18 cellular contexts compared by ENCODE assay signal in genomic region chr2:95034221-95034620, GRCh38. TPM values are rescaled to one million over a fixed set of nuclear protein-coding genes. Genes with fewer than 3 reads are reported as not detected.
A peak's percentile ranks its signal among the peaks of the same experiment; 100 is the strongest.
DNase-seq lines count a peak whose midpoint lies in the region; ATAC-seq and TF ChIP-seq lines count a peak whose summit lies in the region.
"Had no signal": no experiment of that assay in that cellular context is flagged by ENCODE, and none has a peak within 500 bp of the region (broad histone marks: within the 10 kb centered on the region; RNA-seq: fewer than 3 reads in every experiment).

No MANE protein-coding gene starts in this region.

- H3K4me1 Mint-ChIP-seq in activated naive CD4-positive, alpha-beta T cell treated with anti-CD3 and anti-CD28 coated beads for 36 hours (ENCODE audit: low read depth): peaks cover 80% of the 10 kb centered on the region
- peaks cover 66% of the 10 kb centered on the region for H3K4me1 Mint-ChIP-seq in activated naive CD4-positive, alpha-beta T cell treated with anti-CD3 and anti-CD28 coated beads, Interleukin-2, amount 10 ng/mL, durations not matched to agents 7 days and 5 days
- peaks cover 5% of the 10 kb centered on the region for H3K4me1 Mint-ChIP-seq in mesothelial cell of epicardium

- no peak for ATAC-seq in HG02678 (IDR thresholded peaks at IDR 0.05; ENCODE audit: unreplicated experiment)
- ATAC-seq: pancreas had no signal

- dilution Hi-C loops in mammary epithelial cell (cut with HindIII; ENCODE audit: low sequenced_read_pairs): no loop called here

- no peak overlapping the region for H3K9ac ChIP-seq in mammary epithelial cell (ENCODE audit: insufficient read depth, low read length)
- H3K9ac ChIP-seq: KMS-11 had no signal

- H3K27ac ChIP-seq in mammary epithelial cell (ENCODE audit: insufficient read depth, low read depth, low read length) (no peak overlapping the region), osteoblast (ENCODE audit: low read depth, low read length) (no peak overlapping the region)
- H3K27ac ChIP-seq: KMS-11, pancreas, spleen had no signal

- intact Hi-C loops in activated naive CD4-positive, alpha-beta T cell treated with anti-CD3 and anti-CD28 coated beads for 36 hours (cut with micrococcal nuclease): no loop called here
- intact Hi-C loops in mammary epithelial cell (cut with micrococcal nuclease): no loop called here

- no peak overlapping the region for H2AFZ ChIP-seq in mammary epithelial cell (ENCODE audit: low read depth, low read length)
- H2AFZ ChIP-seq in osteoblast (ENCODE audit: low read length): no peak overlapping the region

- H3K79me2 ChIP-seq in mammary epithelial cell (ENCODE audit: insufficient read depth, low read length): no peaks in the 10 kb centered on the region
- no peaks in the 10 kb centered on the region for H3K79me2 ChIP-seq in osteoblast (ENCODE audit: insufficient read depth, low read length)

- BruUV-seq in mammary epithelial cell (replicated peaks; lab: Mats Ljungman, UMichigan): no TSS peak

- H3K27me3 ChIP-seq in mammary epithelial cell (ENCODE audit: insufficient read depth, low read length) (peaks cover 3% of the 10 kb centered on the region), osteoblast (ENCODE audit: insufficient read depth, low read length) (peaks cover 13% of the 10 kb centered on the region)
- H3K27me3 ChIP-seq: pancreas had no signal

- no peak overlapping the region for H3K4me3 ChIP-seq in mammary epithelial cell (replicated peaks in 1 of 3; ENCODE audit: insufficient read depth in 1 of 3, low read depth in 2 of 3, low read length in 3 of 3)
- H3K4me3 ChIP-seq in osteoblast (ENCODE audit: insufficient read depth, low read length): no peak overlapping the region
- H3K4me3 ChIP-seq: HAP-1, pancreas, spleen had no signal

- no peaks in the 10 kb centered on the region for H3K4me1 ChIP-seq in mammary epithelial cell (ENCODE audit: insufficient read depth, low read length)
- no peaks in the 10 kb centered on the region for H3K4me1 ChIP-seq in osteoblast (ENCODE audit: insufficient read depth, low read length)
- H3K4me1 ChIP-seq: HAP-1, pancreas had no signal

- peak overlapping the region; percentile 23 for H3K27ac Mint-ChIP-seq in activated naive CD4-positive, alpha-beta T cell treated with anti-CD3 and anti-CD28 coated beads for 36 hours
- H3K27ac Mint-ChIP-seq in activated naive CD4-positive, alpha-beta T cell treated with anti-CD3 and anti-CD28 coated beads, Interleukin-2, amount 10 ng/mL, durations not matched to agents 7 days and 5 days: no peak overlapping the region
- H3K27ac Mint-ChIP-seq in mesothelial cell of epicardium: no peak overlapping the region

- DNase-seq in activated naive CD4-positive, alpha-beta T cell treated with anti-CD3 and anti-CD28 coated beads for 36 hours: peak; percentile 49
- no peak for DNase-seq in activated naive CD4-positive, alpha-beta T cell treated with anti-CD3 and anti-CD28 coated beads, Interleukin-2, amount 10 ng/mL, durations not matched to agents 7 days and 5 days
- DNase-seq in LHCN-M2 (ENCODE audit: low read depth) (peak; percentile 41), mammary epithelial cell (peak; percentile 18), osteoblast (ENCODE audit: insufficient read length, low spot score, missing footprints) (peak; percentile 39), mesothelial cell of epicardium (ENCODE audit: low spot score in 2 of 2, unreplicated experiment in 2 of 2) (no peak)
- no peak for DNase-seq in activated CD4-positive, CD25-positive, alpha-beta regulatory T cell (lab: John Stamatoyannopoulos, UW)
- DNase-seq: activated gamma-delta T cell treated with Interleukin-2 at 50 U/mL for 16 hours, DMS 273 treated with DMSO at 0.1 percent for 48 hours, islet precursor cell, NCI-H1694, NCI-H524, pancreas, spleen had no signal

- in situ Hi-C loops in mammary epithelial cell (cut with MboI; ENCODE audit: low sequenced_read_pairs in 2 of 2): no loop called here

- CTCF ChIA-PET in activated naive CD4-positive, alpha-beta T cell treated with anti-CD3 and anti-CD28 coated beads for 36 hours (lab: Charles Lee): interaction anchor here (0.7 to 4.5 kb wide), 10 partner anchors 9 to 45 kb away, joined by 3 to 34 read pairs (median 4); partner anchors contain the start of gene MAL
- CTCF ChIA-PET in activated naive CD4-positive, alpha-beta T cell treated with anti-CD3 and anti-CD28 coated beads, Interleukin-2, amount 10 ng/mL, durations not matched to agents 7 days and 5 days (lab: Charles Lee): interaction anchor here (1.3 to 1.4 kb wide), 2 partner anchors 11 to 46 kb away, joined by 3 to 6 read pairs; no protein-coding TSS in a partner anchor
- CTCF ChIA-PET in mammary epithelial cell (lab: Charles Lee; ENCODE audit: low non-redundant PET): interaction anchor here (0.6 kb wide), 1 partner anchor 42 kb away, joined by 3 read pairs; no protein-coding TSS in a partner anchor

- H3K9me3 ChIP-seq in mammary epithelial cell (replicated peaks; ENCODE audit: insufficient read depth, low read length) (peaks cover 6% of the 10 kb centered on the region), osteoblast (ENCODE audit: low read depth, low read length) (no peaks in the 10 kb centered on the region)
- H3K9me3 ChIP-seq: HAP-1, pancreas, spleen had no signal

- H3K4me2 ChIP-seq in mammary epithelial cell (ENCODE audit: insufficient read depth, low read depth, low read length) (no peak overlapping the region), osteoblast (ENCODE audit: insufficient read depth, low read length) (no peak overlapping the region)
- H3K4me2 ChIP-seq: KMS-11 had no signal

- H3K27me3 Mint-ChIP-seq in activated naive CD4-positive, alpha-beta T cell treated with anti-CD3 and anti-CD28 coated beads for 36 hours (ENCODE audit: low read depth): no peaks in the 10 kb centered on the region
- no peaks in the 10 kb centered on the region for H3K27me3 Mint-ChIP-seq in activated naive CD4-positive, alpha-beta T cell treated with anti-CD3 and anti-CD28 coated beads, Interleukin-2, amount 10 ng/mL, durations not matched to agents 7 days and 5 days
- peaks cover 44% of the 10 kb centered on the region for H3K27me3 Mint-ChIP-seq in mesothelial cell of epicardium (ENCODE audit: low read depth)

- WGBS in mammary epithelial cell (ENCODE audit: low coverage, missing lambda C conversion rate): 14% methylated on average over 4 of the region's 4 CpGs

- no peak overlapping the region for H3K4me3 Mint-ChIP-seq in activated naive CD4-positive, alpha-beta T cell treated with anti-CD3 and anti-CD28 coated beads for 36 hours
- H3K4me3 Mint-ChIP-seq in activated naive CD4-positive, alpha-beta T cell treated with anti-CD3 and anti-CD28 coated beads, Interleukin-2, amount 10 ng/mL, durations not matched to agents 7 days and 5 days: no peak overlapping the region
- H3K4me3 Mint-ChIP-seq in mesothelial cell of epicardium: no peak overlapping the region

- no peak for TF ChIP-seq CTCF in mammary epithelial cell (conservative IDR thresholded peaks at IDR 0.05 in 1 of 2, IDR thresholded peaks at IDR 0.05 in 1 of 2; ENCODE audit: extremely low read depth in 1 of 2, insufficient read depth in 1 of 2, low read depth in 1 of 2, low read length in 2 of 2)
- TF ChIP-seq CTCF in osteoblast (IDR thresholded peaks at IDR 0.05; ENCODE audit: extremely low read depth, low read depth, low read length): no peak
- no peak for TF ChIP-seq CTCF in mesothelial cell of epicardium (IDR thresholded peaks at IDR 0.05; ENCODE audit: unreplicated experiment)

- H3K36me3 ChIP-seq in mammary epithelial cell (ENCODE audit: insufficient read depth, low read length): no peaks in the 10 kb centered on the region
- H3K36me3 ChIP-seq in osteoblast (ENCODE audit: insufficient read depth, low read length): no peaks in the 10 kb centered on the region
- H3K36me3 ChIP-seq: HAP-1, pancreas, spleen had no signal

- peaks cover 10% of the 10 kb centered on the region for H3K36me3 Mint-ChIP-seq in activated naive CD4-positive, alpha-beta T cell treated with anti-CD3 and anti-CD28 coated beads for 36 hours (ENCODE audit: low read depth)
- peaks cover 67% of the 10 kb centered on the region for H3K36me3 Mint-ChIP-seq in activated naive CD4-positive, alpha-beta T cell treated with anti-CD3 and anti-CD28 coated beads, Interleukin-2, amount 10 ng/mL, durations not matched to agents 7 days and 5 days
- H3K36me3 Mint-ChIP-seq in mesothelial cell of epicardium: no peaks in the 10 kb centered on the region

- peaks cover 25% of the 10 kb centered on the region for H3K9me3 Mint-ChIP-seq in activated naive CD4-positive, alpha-beta T cell treated with anti-CD3 and anti-CD28 coated beads for 36 hours
- H3K9me3 Mint-ChIP-seq in activated naive CD4-positive, alpha-beta T cell treated with anti-CD3 and anti-CD28 coated beads, Interleukin-2, amount 10 ng/mL, durations not matched to agents 7 days and 5 days: no peaks in the 10 kb centered on the region
- peaks cover 24% of the 10 kb centered on the region for H3K9me3 Mint-ChIP-seq in mesothelial cell of epicardium

- H4K20me1 ChIP-seq in mammary epithelial cell (ENCODE audit: insufficient read depth, low read length) (no peaks in the 10 kb centered on the region), osteoblast (ENCODE audit: insufficient read depth, low read length) (no peaks in the 10 kb centered on the region)

RNA-seq across cellular contexts. Expression of gene MAL, which starts 8.7 kb away (rescaled TPM):
- total RNA-seq in activated naive CD4-positive, alpha-beta T cell treated with anti-CD3 and anti-CD28 coated beads for 36 hours: 10 to 100 TPM; 22.3 to 23.5 TPM
- not detected in 2 replicates for total RNA-seq in LHCN-M2 (2014; rRNA removed)
- polyA plus RNA-seq in LHCN-M2 (2012): not detected
- not detected for total RNA-seq in mammary epithelial cell
- not detected for polyA plus RNA-seq in mammary epithelial cell
- polyA minus RNA-seq in mammary epithelial cell: not detected
- total RNA-seq in osteoblast: not detected in 2 replicates
- not detected in 3 replicates for total RNA-seq in mesothelial cell of epicardium
- total RNA-seq: subcutaneous adipose tissue had no signal

Comparison
In these comparisons a context has a peak if more than half of its experiments do, and no peak if none do; other contexts are left out.
1. DNase-seq: peak in activated naive CD4-positive, alpha-beta T cell treated with anti-CD3 and anti-CD28 coated beads for 36 hours (single experiment), LHCN-M2 (single experiment), mammary epithelial cell (single experiment) and osteoblast (single experiment); none in activated naive CD4-positive, alpha-beta T cell treated with anti-CD3 and anti-CD28 coated beads, Interleukin-2, amount 10 ng/mL, durations not matched to agents 7 days and 5 days (single experiment), activated CD4-positive, CD25-positive, alpha-beta regulatory T cell (0 of 4) and mesothelial cell of epicardium (0 of 2).
2. RNA of gene MAL, which starts 8.7 kb away (total RNA-seq): 22.3 to 23.5 TPM in activated naive CD4-positive, alpha-beta T cell treated with anti-CD3 and anti-CD28 coated beads for 36 hours; not detected in LHCN-M2, not detected in mammary epithelial cell, not detected in osteoblast and not detected in mesothelial cell of epicardium; every median in the first group is over 10 times any median in the second.